Comparison of ENCODE assay signal across 16 cellular contexts in genomic region chr15:101746697-101747073, GRCh38. TPM values are rescaled to one million over a fixed set of nuclear protein-coding genes. Genes with fewer than 3 reads are reported as not detected.
DNase-seq lines count a peak whose midpoint lies in the region; ATAC-seq, FAIRE-seq and TF ChIP-seq lines count a peak whose summit lies in the region.
"Not testable (repeated sequence)": the region's sequence is repeated elsewhere in the genome, so short reads cannot be mapped to it uniquely, and the experiment has no call there.
"Had no signal": no experiment of that assay in that cellular context is flagged by ENCODE, and none has a peak within 500 bp of the region (broad histone marks: within the 10 kb centered on the region; RNA-seq: fewer than 3 reads in every experiment).

No MANE protein-coding gene starts in this region.

- H3K27ac ChIP-seq in Panc1 (ENCODE audit: low read length): not testable (repeated sequence)

- FAIRE-seq in urothelium cell line (lab: Jason Lieb, UNC): peak; percentile 61

- not testable (repeated sequence) for H3K4me3 ChIP-seq in Panc1 (ENCODE audit: low read depth in 2 of 2, low read length in 2 of 2)

- not testable (repeated sequence) for H3K4me1 ChIP-seq in Panc1 (ENCODE audit: control insufficient read depth, insufficient read depth, low read length)

- not testable (repeated sequence) for H3K36me3 ChIP-seq in Panc1 (ENCODE audit: control insufficient read depth, insufficient read depth, low read length)

- H3K36me3 Mint-ChIP-seq in activated naive CD4-positive, alpha-beta T cell treated with anti-CD3 and anti-CD28 coated beads for 36 hours (ENCODE audit: low read depth); glutamatergic neuron (ENCODE audit: unreplicated experiment); natural killer cell: not testable (repeated sequence)

- not testable (repeated sequence) for H3K27me3 Mint-ChIP-seq in activated naive CD4-positive, alpha-beta T cell treated with anti-CD3 and anti-CD28 coated beads for 36 hours (ENCODE audit: low read depth); glutamatergic neuron (ENCODE audit: unreplicated experiment); natural killer cell (ENCODE audit: low read depth in 2 of 2)

- not testable (repeated sequence) for H3K4me1 Mint-ChIP-seq in activated naive CD4-positive, alpha-beta T cell treated with anti-CD3 and anti-CD28 coated beads for 36 hours (ENCODE audit: low read depth); glutamatergic neuron (ENCODE audit: low read depth, unreplicated experiment); natural killer cell

- not testable (repeated sequence) for H3K9me3 ChIP-seq in Panc1 (ENCODE audit: control insufficient read depth, insufficient read depth, low read depth, low read length)

- POLR2A ChIA-PET in Panc1 (lab: Charles Lee): not testable (repeated sequence)

- in situ Hi-C loops in Panc1 (cut with HindIII; ENCODE audit: low pct_unique_long_range_greater_than_20kb, low sequenced_read_pairs): not testable (repeated sequence)

- BruUV-seq in Panc1 (replicated peaks; lab: Mats Ljungman, UMichigan): TSS peak; percentile 65

- H3K9me3 Mint-ChIP-seq in activated naive CD4-positive, alpha-beta T cell treated with anti-CD3 and anti-CD28 coated beads for 36 hours; glutamatergic neuron (ENCODE audit: unreplicated experiment); natural killer cell: not testable (repeated sequence)

- not testable (repeated sequence) for TF ChIP-seq CTCF in Panc1 (IDR thresholded peaks at IDR 0.05); glutamatergic neuron (IDR thresholded peaks at IDR 0.05; ENCODE audit: partially characterized antibody, unreplicated experiment); natural killer cell (IDR thresholded peaks at IDR 0.05)

- H3K27ac Mint-ChIP-seq in activated naive CD4-positive, alpha-beta T cell treated with anti-CD3 and anti-CD28 coated beads for 36 hours; glutamatergic neuron (ENCODE audit: unreplicated experiment): not testable (repeated sequence)
- H3K27ac Mint-ChIP-seq in natural killer cell: peak overlapping the region in 1 of 2 donors; percentile 75

- ATAC-seq in GM18909 (IDR thresholded peaks at IDR 0.05; ENCODE audit: poor library complexity, unreplicated experiment) (peak; percentile 50), GM21529 (IDR thresholded peaks at IDR 0.05; ENCODE audit: unreplicated experiment) (peak; percentile 36), HG03060 (IDR thresholded peaks at IDR 0.05; ENCODE audit: low read depth, unreplicated experiment) (peak; percentile 38), Panc1 (0 out of 2 replicates have a peak, but pooled peaks have one; percentile 20), natural killer cell (peak in 2 of 3 donors; percentile 0 to 4)

- CTCF ChIA-PET in Panc1 (lab: Charles Lee); activated naive CD4-positive, alpha-beta T cell treated with anti-CD3 and anti-CD28 coated beads for 36 hours (lab: Charles Lee): not testable (repeated sequence)

- not testable (repeated sequence) for DNase-seq in Panc1 (ENCODE audit: low read depth, low spot score); activated naive CD4-positive, alpha-beta T cell treated with anti-CD3 and anti-CD28 coated beads for 36 hours; glutamatergic neuron; natural killer cell; urothelium cell line (ENCODE audit: low spot score)

- H3K4me3 Mint-ChIP-seq in activated naive CD4-positive, alpha-beta T cell treated with anti-CD3 and anti-CD28 coated beads for 36 hours: peak overlapping the region; percentile 70
- H3K4me3 Mint-ChIP-seq in glutamatergic neuron (ENCODE audit: unreplicated experiment): peak overlapping the region; percentile 52
- H3K4me3 Mint-ChIP-seq in natural killer cell: peak overlapping the region; percentile 80

- H3K27me3 ChIP-seq in Panc1 (ENCODE audit: control insufficient read depth, insufficient read depth, low read length): not testable (repeated sequence)

- intact Hi-C loops in Panc1 (cut with micrococcal nuclease; ENCODE audit: unreplicated experiment); activated naive CD4-positive, alpha-beta T cell treated with anti-CD3 and anti-CD28 coated beads for 36 hours (cut with micrococcal nuclease): not testable (repeated sequence)
- intact Hi-C loops in natural killer cell (cut with micrococcal nuclease): loop anchor here (10.0 kb wide), 1 partner anchor 1932 kb away; no protein-coding TSS in a partner anchor

RNA-seq across cellular contexts. Expression of gene TARS3, which starts 22.4 kb away (rescaled TPM):
- total RNA-seq in Panc1 (2021; ENCODE audit: unreplicated experiment): 12.4 TPM
- polyA plus RNA-seq in Panc1 (2012; ENCODE audit: insufficient read length): 7.8 TPM
- total RNA-seq in activated naive CD4-positive, alpha-beta T cell treated with anti-CD3 and anti-CD28 coated beads for 36 hours: 1 to 10 TPM; 6.9 to 8.0 TPM
- 40.1 TPM for total RNA-seq in glutamatergic neuron (ENCODE audit: unreplicated experiment)
- total RNA-seq in natural killer cell: 10 to 100 TPM; 11.6 to 20.5 (median 12.1) TPM

RNA-seq across cellular contexts. Expression of gene OR4F6, which starts 56.6 kb away (rescaled TPM):
- not detected for total RNA-seq in Panc1 (2021; ENCODE audit: unreplicated experiment)
- polyA plus RNA-seq in Panc1 (2012; ENCODE audit: insufficient read length): not detected
- total RNA-seq in activated naive CD4-positive, alpha-beta T cell treated with anti-CD3 and anti-CD28 coated beads for 36 hours: not detected
- total RNA-seq in glutamatergic neuron (ENCODE audit: unreplicated experiment): not detected
- total RNA-seq in natural killer cell: not detected
- total RNA-seq: adrenal gland; CD4-positive, alpha-beta T cell; cerebellum; H4; LHCN-M2; lower leg skin; SJSA1 had no signal
- polyA plus RNA-seq: adrenal gland, esophagus had no signal
